ENCODE assay signal across 8 cellular contexts in genomic region chr7:44986218-44987053, GRCh38. TPM values are rescaled to one million over a fixed set of nuclear protein-coding genes. Genes with fewer than 3 reads are reported as not detected.
DNase-seq lines count a peak whose midpoint lies in the region; ATAC-seq, FAIRE-seq and TF ChIP-seq lines count a peak whose summit lies in the region.

No MANE protein-coding gene starts in this region.

- ATAC-seq in activated naive CD8-positive, alpha-beta T cell treated with anti-CD3 and anti-CD28 coated beads, Interleukin-2, amount 10 ng/mL, durations not matched to agents 7 days and 5 days (ENCODE audit: low read depth): peak; percentile 95
- ATAC-seq in Right ventricle myocardium superior (ENCODE audit: poor library complexity) (peak; percentile 99), pancreas (peak; percentile 96 to 99 (median 98))

- 1% methylated on average over 68 of the region's 68 CpGs for WGBS in pancreas, 2 donors

- peaks cover 22% of the 10 kb centered on the region for H3K36me3 ChIP-seq in GM06990 (ENCODE audit: control insufficient read depth, insufficient read depth, low read length)
- peaks cover 0 to 22% (median 10%) of the 10 kb centered on the region in 3 donors for H3K36me3 ChIP-seq in pancreas
- peaks cover 17 to 39% (median 34%) of the 10 kb centered on the region in 3 donors for H3K36me3 ChIP-seq in tibial artery

- no peak for TF ChIP-seq CTCF in GM06990 (IDR thresholded peaks at IDR 0.05; ENCODE audit: insufficient read depth, low read length, poor library complexity, severe bottlenecking)
- TF ChIP-seq CTCF in HFFc6 (IDR thresholded peaks at IDR 0.05): no peak
- no peak for TF ChIP-seq CTCF in pancreas (IDR thresholded peaks at IDR 0.05)
- no peak for TF ChIP-seq CTCF in tibial artery (IDR thresholded peaks at IDR 0.05)

- peak overlapping the region; percentile 91 to 97 (median 92) for H3K27ac ChIP-seq in pancreas
- H3K27ac ChIP-seq in tibial artery: peak overlapping the region; percentile 94 to 95

- POLR2A ChIA-PET in activated naive CD8-positive, alpha-beta T cell treated with anti-CD3 and anti-CD28 coated beads, Interleukin-2, amount 10 ng/mL, durations not matched to agents 7 days and 5 days (lab: Charles Lee): interaction anchor here (0.7 to 2.8 kb wide), 10 partner anchors 9 to 348 kb away, joined by 3 to 31 read pairs (median 6); no protein-coding TSS in a partner anchor

- H3K9me3 ChIP-seq in pancreas (no peaks in the 10 kb centered on the region), tibial artery (no peaks in the 10 kb centered on the region)

- peak overlapping the region; percentile 100 for H3K4me3 Mint-ChIP-seq in HFFc6
- H3K4me3 Mint-ChIP-seq in activated naive CD8-positive, alpha-beta T cell treated with anti-CD3 and anti-CD28 coated beads, Interleukin-2, amount 10 ng/mL, durations not matched to agents 7 days and 5 days: peak overlapping the region; percentile 98

- H3K4me3 ChIP-seq in GM06990 (replicated peaks; ENCODE audit: low read depth, low read length) (peak overlapping the region; percentile 92), pancreas (peak overlapping the region; percentile 50 to 71 (median 56)), tibial artery (peak overlapping the region; percentile 56 to 61)

- intact Hi-C loops in Right ventricle myocardium superior (cut with DNase I) (loop anchor here (10.0 kb wide), 1 partner anchor 102 kb away; the partner anchor contains the start of gene PURB), pancreas (cut with DNase I) (no loop called here), tibial artery (cut with DNase I; ENCODE audit: low total_unique reads) (loop anchor here (10.0 kb wide), 1 partner anchor 382 kb away; the partner anchor contains the start of gene OGDH)

- H3K4me1 ChIP-seq in pancreas (peaks cover 4 to 9% (median 8%) of the 10 kb centered on the region in 3 donors), tibial artery (peaks cover 0 to 20% (median 17%) of the 10 kb centered on the region in 4 donors)

- H3K27me3 Mint-ChIP-seq in HFFc6 (ENCODE audit: insufficient read depth): peaks cover 5% of the 10 kb centered on the region
- H3K27me3 Mint-ChIP-seq in activated naive CD8-positive, alpha-beta T cell treated with anti-CD3 and anti-CD28 coated beads, Interleukin-2, amount 10 ng/mL, durations not matched to agents 7 days and 5 days: no peaks in the 10 kb centered on the region

- H3K27ac Mint-ChIP-seq in HFFc6: peak overlapping the region; percentile 98
- peak overlapping the region; percentile 98 for H3K27ac Mint-ChIP-seq in activated naive CD8-positive, alpha-beta T cell treated with anti-CD3 and anti-CD28 coated beads, Interleukin-2, amount 10 ng/mL, durations not matched to agents 7 days and 5 days

- FAIRE-seq in pancreas (lab: Jason Lieb, UNC): no peak

- H3K27me3 ChIP-seq in GM06990 (replicated peaks; ENCODE audit: control insufficient read depth, insufficient read depth, low read length) (no peaks in the 10 kb centered on the region), pancreas (no peaks in the 10 kb centered on the region), tibial artery (no peaks in the 10 kb centered on the region)

- H3K36me3 Mint-ChIP-seq in HFFc6 (ENCODE audit: low read depth): peaks cover 31% of the 10 kb centered on the region
- peaks cover 40% of the 10 kb centered on the region for H3K36me3 Mint-ChIP-seq in activated naive CD8-positive, alpha-beta T cell treated with anti-CD3 and anti-CD28 coated beads, Interleukin-2, amount 10 ng/mL, durations not matched to agents 7 days and 5 days

- DNase-seq in GM06990 (ENCODE audit: extremely low read depth, insufficient read length) (peak; percentile 99), HFFc6 (peak; percentile 90), NAMALWA (ENCODE audit: low spot score) (peak; percentile 98), SKM-1 (lab: John Stamatoyannopoulos, UW; ENCODE audit: unreplicated experiment) (peak; percentile 86), Right ventricle myocardium superior (peak; percentile 97), pancreas (peak; percentile 91 to 97 (median 95)), tibial artery (peak; percentile 88 to 95)
- peak; percentile 99 for DNase-seq in activated naive CD8-positive, alpha-beta T cell treated with anti-CD3 and anti-CD28 coated beads, Interleukin-2, amount 10 ng/mL, durations not matched to agents 7 days and 5 days

- H3K9me3 Mint-ChIP-seq in HFFc6: peaks cover 3% of the 10 kb centered on the region; the same call in 1 of the 2 replicates
- H3K9me3 Mint-ChIP-seq in activated naive CD8-positive, alpha-beta T cell treated with anti-CD3 and anti-CD28 coated beads, Interleukin-2, amount 10 ng/mL, durations not matched to agents 7 days and 5 days: no peaks in the 10 kb centered on the region

- H3K4me1 Mint-ChIP-seq in HFFc6 (ENCODE audit: low read depth): peaks cover 59% of the 10 kb centered on the region
- H3K4me1 Mint-ChIP-seq in activated naive CD8-positive, alpha-beta T cell treated with anti-CD3 and anti-CD28 coated beads, Interleukin-2, amount 10 ng/mL, durations not matched to agents 7 days and 5 days: peaks cover 44% of the 10 kb centered on the region

RNA-seq across cellular contexts. Expression of gene MYO1G, which starts 7.6 kb away (rescaled TPM):
- not detected for total RNA-seq in HFFc6 (2021; fragmentation: NEBNext Ultra II Directional; extraction: Animal tissue kit (Norgen Biotek cat#: 25700))
- 100 to 1,000 TPM; 382 to 403 TPM for total RNA-seq in activated naive CD8-positive, alpha-beta T cell treated with anti-CD3 and anti-CD28 coated beads, Interleukin-2, amount 10 ng/mL, durations not matched to agents 7 days and 5 days
- total RNA-seq in Right ventricle myocardium superior (0.97 TPM), pancreas (1 to 10 TPM in 4 of 6 donors, under 1 TPM in 2; 0.28 to 3.1 (median 1.1) TPM)
- 1 to 10 TPM; 1.1 to 1.5 TPM for polyA plus RNA-seq in pancreas

RNA-seq across cellular contexts. Expression of gene CCM2, which starts 13.6 kb away (rescaled TPM):
- 10 to 100 TPM; 50.3 to 57.4 (median 52.7) TPM for total RNA-seq in HFFc6 (2021; fragmentation: NEBNext Ultra II Directional; extraction: Animal tissue kit (Norgen Biotek cat#: 25700))
- total RNA-seq in activated naive CD8-positive, alpha-beta T cell treated with anti-CD3 and anti-CD28 coated beads, Interleukin-2, amount 10 ng/mL, durations not matched to agents 7 days and 5 days: 100 to 1,000 TPM; 126 to 132 TPM
- total RNA-seq in Right ventricle myocardium superior: 30.3 TPM
- total RNA-seq in pancreas: 10 to 100 TPM; 13.4 to 19.5 (median 14.8) TPM
- 10 to 100 TPM; 33.5 to 33.7 TPM for polyA plus RNA-seq in pancreas

Comparison
In these comparisons a context has a peak if more than half of its experiments do, and no peak if none do; other contexts are left out.
1. Peak in every context shown above with its lines: DNase-seq, ATAC-seq, H3K4me3 ChIP-seq and H3K27ac ChIP-seq.
2. RNA of gene MYO1G, which starts 7.6 kb away (total RNA-seq): 382 to 403 TPM in activated naive CD8-positive, alpha-beta T cell treated with anti-CD3 and anti-CD28 coated beads, Interleukin-2, amount 10 ng/mL, durations not matched to agents 7 days and 5 days; 0.28 to 3.1 TPM in pancreas, 0.97 TPM in Right ventricle myocardium superior (single experiment) and not detected in HFFc6; every median in the first group is over 10 times any median in the second.
3. intact Hi-C loops: an anchor here in Right ventricle myocardium superior (10.0 kb wide) and tibial artery (10.0 kb wide); none called in pancreas.